Comparison of ENCODE assay signal across 13 cellular contexts in genomic region chr9:130185494-130186005, GRCh38. TPM values are rescaled to one million over a fixed set of nuclear protein-coding genes. Genes with fewer than 3 reads are reported as not detected.
DNase-seq lines count a peak whose midpoint lies in the region; FAIRE-seq and TF ChIP-seq lines count a peak whose summit lies in the region.
"Had no signal": no experiment of that assay in that cellular context is flagged by ENCODE, and none has a peak within 500 bp of the region (broad histone marks: within the 10 kb centered on the region; RNA-seq: fewer than 3 reads in every experiment).

No MANE protein-coding gene starts in this region.

- H3K27ac Mint-ChIP-seq in astrocyte (ENCODE audit: unreplicated experiment) = peak overlapping the region; percentile 88
- H3K27ac Mint-ChIP-seq: activated B cell treated with CpG ODN at 0.5 μM for 24 hours; activated naive CD8-positive, alpha-beta T cell treated with anti-CD3 and anti-CD28 coated beads, Interleukin-2, amount 10 ng/mL, durations not matched to agents 7 days and 5 days had no signal

- H3K4me2 ChIP-seq in astrocyte (ENCODE audit: low read length) = peak overlapping the region; percentile 80

- peak overlapping the region; percentile 64 for H3K27ac ChIP-seq in HUES48 (ENCODE audit: low read depth, low read length)
- H3K27ac ChIP-seq in astrocyte (ENCODE audit: low read depth, low read length) = peak overlapping the region; percentile 34
- H3K27ac ChIP-seq in iPS-18a (ENCODE audit: low read length) = no peak overlapping the region
- H3K27ac ChIP-seq: parathyroid adenoma had no signal

- H3K36me3 ChIP-seq in HUES48 (ENCODE audit: control insufficient read depth, insufficient read depth, low read length) (no peaks in the 10 kb centered on the region), astrocyte (ENCODE audit: insufficient read depth, low read length) (no peaks in the 10 kb centered on the region), iPS-18a (ENCODE audit: control insufficient read depth, low read depth, low read length) (no peaks in the 10 kb centered on the region)
- H3K36me3 ChIP-seq: heart right ventricle had no signal

- DNase-seq in astrocyte (ENCODE audit: low read depth) = peak; percentile 51
- peak; percentile 46 for DNase-seq in smooth muscle cell of the brain vasculature (ENCODE audit: low read depth, low spot score)
- DNase-seq in NCI-H526 (lab: John Stamatoyannopoulos, UW) = no peak
- no peak for DNase-seq in H4 (ENCODE audit: low spot score)
- DNase-seq in activated CD4-positive, CD25-positive, alpha-beta regulatory T cell treated with anti-CD3 and anti-CD28 coated beads, Interleukin-2, amount 50 U/mL, for 72 hours = no peak
- no peak for DNase-seq in NCI-H1105 (lab: John Stamatoyannopoulos, UW)
- DNase-seq: activated B cell treated with CpG ODN at 0.5 μM for 24 hours; activated naive CD8-positive, alpha-beta T cell treated with anti-CD3 and anti-CD28 coated beads, Interleukin-2, amount 10 ng/mL, durations not matched to agents 7 days and 5 days; heart right ventricle; NCI-H526 treated with DMSO at 0.1 percent for 48 hours had no signal

- H3K4me1 ChIP-seq in HUES48 (ENCODE audit: control insufficient read depth, insufficient read depth, low read length) (peaks cover 34% of the 10 kb centered on the region), astrocyte (ENCODE audit: insufficient read depth, low read length) (peaks cover 62% of the 10 kb centered on the region), iPS-18a (ENCODE audit: control insufficient read depth, low read depth, low read length) (peaks cover 41% of the 10 kb centered on the region)
- H3K4me1 ChIP-seq: parathyroid adenoma had no signal

- H3K9me3 Mint-ChIP-seq in astrocyte (ENCODE audit: unreplicated experiment) = no peaks in the 10 kb centered on the region
- H3K9me3 Mint-ChIP-seq: activated B cell treated with CpG ODN at 0.5 μM for 24 hours; activated naive CD8-positive, alpha-beta T cell treated with anti-CD3 and anti-CD28 coated beads, Interleukin-2, amount 10 ng/mL, durations not matched to agents 7 days and 5 days had no signal

- H2AFZ ChIP-seq in astrocyte (ENCODE audit: low read depth, low read length) = peak overlapping the region; percentile 13
- H2AFZ ChIP-seq: parathyroid adenoma had no signal

- H3K9ac ChIP-seq in HUES48 (ENCODE audit: low read depth, low read length) (no peak overlapping the region), astrocyte (ENCODE audit: low read length) (peak overlapping the region; percentile 50), iPS-18a (ENCODE audit: low read length) (peak overlapping the region; percentile 12)
- H3K9ac ChIP-seq: parathyroid adenoma had no signal

- H3K4me1 Mint-ChIP-seq in astrocyte (ENCODE audit: low read depth, unreplicated experiment) = peaks cover 52% of the 10 kb centered on the region
- H3K4me1 Mint-ChIP-seq: activated B cell treated with CpG ODN at 0.5 μM for 24 hours had no signal

- peaks cover 93% of the 10 kb centered on the region for H3K79me2 ChIP-seq in astrocyte (ENCODE audit: insufficient read depth, low read length)
- H3K79me2 ChIP-seq: parathyroid adenoma had no signal

- H3K9me3 ChIP-seq in HUES48 (ENCODE audit: control insufficient read depth, insufficient read depth, low read length) = no peaks in the 10 kb centered on the region
- H3K9me3 ChIP-seq in astrocyte (ENCODE audit: insufficient read depth, low read depth, low read length) = no peaks in the 10 kb centered on the region
- no peaks in the 10 kb centered on the region for H3K9me3 ChIP-seq in iPS-18a (ENCODE audit: control insufficient read depth, low read depth, low read length)
- H3K9me3 ChIP-seq: heart right ventricle had no signal

- H4K20me1 ChIP-seq in astrocyte (ENCODE audit: insufficient read depth, low read length) = peaks cover 88% of the 10 kb centered on the region

- FAIRE-seq in astrocyte (lab: Jason Lieb, UNC) = no peak

- H3K27me3 ChIP-seq in HUES48 (ENCODE audit: control insufficient read depth, insufficient read depth, low read length) = no peaks in the 10 kb centered on the region
- no peaks in the 10 kb centered on the region for H3K27me3 ChIP-seq in astrocyte (ENCODE audit: insufficient read depth, low read length)
- H3K27me3 ChIP-seq in iPS-18a (ENCODE audit: control insufficient read depth, insufficient read depth, low read length) = no peaks in the 10 kb centered on the region
- H3K27me3 ChIP-seq: heart right ventricle had no signal

- TF ChIP-seq CTCF in astrocyte (IDR thresholded peaks at IDR 0.05; ENCODE audit: insufficient read depth, low read depth, low read length) = no peak

- no peak overlapping the region for H3K4me3 ChIP-seq in HUES48 (ENCODE audit: low read depth, low read length)
- peak overlapping the region; percentile 15 for H3K4me3 ChIP-seq in astrocyte (ENCODE audit: insufficient read depth, low read depth, low read length)
- H3K4me3 ChIP-seq in iPS-18a (ENCODE audit: low read length) = peak overlapping the region; percentile 22

- H3K27me3 Mint-ChIP-seq in astrocyte (ENCODE audit: low read depth, unreplicated experiment) = no peaks in the 10 kb centered on the region

- H3K4me3 Mint-ChIP-seq in astrocyte (ENCODE audit: unreplicated experiment) = peak overlapping the region; percentile 72
- H3K4me3 Mint-ChIP-seq: activated B cell treated with CpG ODN at 0.5 μM for 24 hours; activated naive CD8-positive, alpha-beta T cell treated with anti-CD3 and anti-CD28 coated beads, Interleukin-2, amount 10 ng/mL, durations not matched to agents 7 days and 5 days had no signal

- H3K36me3 Mint-ChIP-seq in astrocyte (ENCODE audit: low read depth, unreplicated experiment) = peaks cover 4% of the 10 kb centered on the region
- H3K36me3 Mint-ChIP-seq: activated naive CD8-positive, alpha-beta T cell treated with anti-CD3 and anti-CD28 coated beads, Interleukin-2, amount 10 ng/mL, durations not matched to agents 7 days and 5 days had no signal

RNA-seq across cellular contexts. Expression of gene NCS1, which starts 13.3 kb away (rescaled TPM):
- 119 and 126 TPM in 2 replicates for total RNA-seq in astrocyte
- 39.3 and 40.3 TPM in 2 replicates for total RNA-seq in H4 (2014; rRNA removed; shearing (Covaris generic))

Comparison
In these comparisons a context has a peak if more than half of its experiments do, and no peak if none do; other contexts are left out.
1. DNase-seq: peak in astrocyte (single experiment) and smooth muscle cell of the brain vasculature (single experiment); none in NCI-H526 (0 of 2), H4 (single experiment), activated CD4-positive, CD25-positive, alpha-beta regulatory T cell treated with anti-CD3 and anti-CD28 coated beads, Interleukin-2, amount 50 U/mL, for 72 hours (single experiment) and NCI-H1105 (single experiment).